22 cellular contexts compared by ENCODE assay signal in genomic region chr9:4021621-4022213, GRCh38.
"Had no signal": no experiment of that assay in that cellular context is flagged by ENCODE, and none has a peak within 500 bp of the region (broad histone marks: within the 10 kb centered on the region; RNA-seq: fewer than 3 reads in every experiment).

No MANE protein-coding gene starts in this region.

- H3K27ac ChIP-seq: dorsolateral prefrontal cortex, gastrocnemius medialis, left lung, neutrophil, parathyroid adenoma, right atrium auricular region, suprapubic skin, vagina had no signal

- H3K27me3 ChIP-seq: dorsolateral prefrontal cortex, gastrocnemius medialis, left lung, neutrophil, right atrium auricular region, suprapubic skin, vagina had no signal

- DNase-seq: dorsolateral prefrontal cortex; effector CD4-positive, alpha-beta T cell; gastrocnemius medialis; head of caudate nucleus; kidney; left cardiac atrium; left lung; naive B cell; stimulated activated CD4-positive, alpha-beta T cell treated with anti-CD3 and anti-CD28 coated beads, Interleukin-12 subunit alpha, Interleukin-12 subunit beta, amount 100 ng/mL, for 4 hours; stimulated activated CD4-positive, alpha-beta T cell treated with anti-CD3 and anti-CD28 coated beads, Interleukin-1b, Interleukin-23, amount 100 ng/mL, for 48 hours; stimulated activated CD4-positive, alpha-beta T cell treated with anti-CD3 and anti-CD28 coated beads, Interleukin-4, amount 100 ng/mL, for 1 hour; stimulated activated CD8-positive, alpha-beta memory T cell treated with anti-CD3 and anti-CD28 coated beads, Interleukin-4, amount 100 ng/mL, for 48 hours; stimulated activated naive CD4-positive, alpha-beta T cell; stimulated activated naive CD8-positive, alpha-beta T cell treated with anti-CD3 and anti-CD28 coated beads, Interleukin-15, amount 100 ng/mL, for 72 hours; trophoblast cell had no signal

- ATAC-seq: gastrocnemius medialis; left cardiac atrium; left lung; natural killer cell treated with Interleukin-12 subunit alpha and Interleukin-12 subunit beta and Interleukin-15 and Interleukin-18, amount 100 ng/mL, for 72 hours; sciatic nerve; stimulated activated naive CD8-positive, alpha-beta T cell treated with anti-CD3 and anti-CD28 coated beads, Interleukin-15, amount 100 ng/mL, for 72 hours had no signal

- H3K4me1 ChIP-seq: gastrocnemius medialis, left lung, parathyroid adenoma, right atrium auricular region, suprapubic skin, vagina had no signal
